ENCODE assay signal across 10 cellular contexts in the genomic region with DNA sequence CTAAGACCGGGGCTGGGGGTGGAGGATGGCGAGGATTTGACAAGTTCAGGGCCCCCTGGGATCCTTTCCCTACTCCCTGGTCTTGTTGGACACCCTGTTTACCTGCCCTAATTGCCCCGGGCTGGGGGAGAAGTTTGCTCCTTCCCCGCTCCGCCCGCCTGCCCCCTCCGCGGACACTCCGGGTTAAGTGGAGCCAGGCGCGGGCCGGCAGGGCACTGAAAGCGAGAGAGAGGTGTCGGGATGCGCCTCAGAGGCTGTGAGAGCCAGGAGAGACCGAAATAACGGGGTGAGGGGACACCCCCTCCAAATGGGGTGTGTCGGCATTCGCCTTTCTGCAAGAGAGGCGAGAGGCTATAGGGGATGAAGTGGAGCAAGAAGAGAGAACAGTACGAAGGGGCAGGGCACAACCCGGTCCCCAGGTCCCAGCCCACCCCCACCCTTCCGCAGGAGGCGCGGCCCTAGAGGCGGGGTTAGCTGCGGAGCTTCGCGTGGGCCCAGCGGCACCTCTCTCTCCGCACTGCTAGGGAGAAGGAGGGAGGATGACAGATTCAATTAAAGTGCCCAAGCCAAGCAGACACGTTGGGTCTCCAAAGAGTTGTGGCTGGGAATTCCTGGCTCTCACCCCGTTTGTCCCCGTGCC. TPM values are rescaled to one million over a fixed set of nuclear protein-coding genes. Genes with fewer than 3 reads are reported as not detected.
DNase-seq lines count a peak whose midpoint lies in the region; ATAC-seq and TF ChIP-seq lines count a peak whose summit lies in the region.
"Had no signal": no experiment of that assay in that cellular context is flagged by ENCODE, and none has a peak within 500 bp of the region (broad histone marks: within the 10 kb centered on the region; RNA-seq: fewer than 3 reads in every experiment).

No MANE protein-coding gene starts in this region.

- no peaks in the 10 kb centered on the region for H4K20me1 ChIP-seq in OCI-LY1 (ENCODE audit: insufficient read depth, low read length)

- in situ Hi-C loops in GM13977 (cut with MboI; ENCODE audit: low pct_unique_long_range_greater_than_20kb, low sequenced_read_pairs, unreplicated experiment): no loop called here

- H3K27me3 Mint-ChIP-seq in endothelial cell (ENCODE audit: unreplicated experiment): peaks cover 42% of the 10 kb centered on the region

- H3K4me1 Mint-ChIP-seq in endothelial cell (ENCODE audit: unreplicated experiment): peaks cover 31% of the 10 kb centered on the region

- H3K4me3 Mint-ChIP-seq in endothelial cell (ENCODE audit: unreplicated experiment): no peak overlapping the region

- peaks cover 12% of the 10 kb centered on the region for H3K36me3 Mint-ChIP-seq in endothelial cell (ENCODE audit: low read depth, unreplicated experiment)

- ATAC-seq in HG03460 (IDR thresholded peaks at IDR 0.05; ENCODE audit: unreplicated experiment): no peak

- H3K9me3 ChIP-seq in OCI-LY1 (ENCODE audit: low read length): no peaks in the 10 kb centered on the region

- no peaks in the 10 kb centered on the region for H3K9me2 ChIP-seq in OCI-LY1 (ENCODE audit: low read depth, low read length)

- peak overlapping the region; percentile 52 for H3K4me3 ChIP-seq in OCI-LY1 (ENCODE audit: low read depth, low read length, poor library complexity, severe bottlenecking)
- peak overlapping the region; percentile 29 for H3K4me3 ChIP-seq in rectal smooth muscle tissue (ENCODE audit: low read length)

- peaks cover 6% of the 10 kb centered on the region; the same call in 1 of the 2 replicates for H3K27me3 ChIP-seq in OCI-LY1 (ENCODE audit: insufficient read depth, low read length)
- peaks cover 33% of the 10 kb centered on the region for H3K27me3 ChIP-seq in rectal smooth muscle tissue (ENCODE audit: control insufficient read depth, insufficient read depth, low read length)

- H3F3A ChIP-seq in OCI-LY1 (ENCODE audit: insufficient read depth, low read length): no peaks in the 10 kb centered on the region

- DNase-seq in NCI-H748 (lab: John Stamatoyannopoulos, UW; ENCODE audit: unreplicated experiment): peak; percentile 33
- no peak for DNase-seq in NCI-H748 treated with DMSO at 0.1 percent for 48 hours (lab: John Stamatoyannopoulos, UW)
- DNase-seq in endothelial cell (ENCODE audit: low spot score): no peak
- DNase-seq in RPMI8226: no peak
- no peak for DNase-seq in GM13977 (ENCODE audit: low spot score)
- DNase-seq: NCI-H1436 treated with DMSO at 0.1 percent for 48 hours had no signal

- peak overlapping the region; percentile 48 for H3K27ac Mint-ChIP-seq in endothelial cell (ENCODE audit: unreplicated experiment)

- H3K9me3 Mint-ChIP-seq in endothelial cell (ENCODE audit: unreplicated experiment): no peaks in the 10 kb centered on the region

- no peaks in the 10 kb centered on the region for H3K36me3 ChIP-seq in OCI-LY1 (ENCODE audit: insufficient read depth, low read length)
- no peaks in the 10 kb centered on the region for H3K36me3 ChIP-seq in rectal smooth muscle tissue (ENCODE audit: control insufficient read depth, insufficient read depth, low read length)

- peaks cover 63% of the 10 kb centered on the region for H3K4me1 ChIP-seq in OCI-LY1 (ENCODE audit: insufficient read depth, low read length, severe bottlenecking)
- peaks cover 17% of the 10 kb centered on the region for H3K4me1 ChIP-seq in rectal smooth muscle tissue (ENCODE audit: control insufficient read depth, insufficient read depth, low read length)

- TF ChIP-seq CTCF in OCI-LY1 (IDR thresholded peaks at IDR 0.05; ENCODE audit: low read length) (no peak), endothelial cell (IDR thresholded peaks at IDR 0.05; ENCODE audit: unreplicated experiment) (no peak), GM13977 (IDR thresholded peaks at IDR 0.05; ENCODE audit: extremely low read depth, insufficient read depth, missing control alignments) (no peak)

- no peak overlapping the region; the same call in 1 of the 2 replicates for H3K9ac ChIP-seq in OCI-LY1 (ENCODE audit: low read length)
- no peak overlapping the region for H3K9ac ChIP-seq in rectal smooth muscle tissue (ENCODE audit: low read length)

- H3K79me2 ChIP-seq in OCI-LY1 (ENCODE audit: insufficient read depth, low read length): no peaks in the 10 kb centered on the region

- H2AFZ ChIP-seq in OCI-LY1 (ENCODE audit: low read length): no peak overlapping the region

- H3K27ac ChIP-seq in OCI-LY1 (ENCODE audit: low read depth, low read length, poor library complexity, severe bottlenecking) (no peak overlapping the region), rectal smooth muscle tissue (ENCODE audit: low read depth, low read length) (no peak overlapping the region)

- H3K4me2 ChIP-seq in OCI-LY1 (ENCODE audit: low read length): peak overlapping the region; percentile 59

RNA-seq across cellular contexts. Expression of a gene that starts 3.8 kb away (rescaled TPM):
- 9.6 TPM for total RNA-seq in endothelial cell (ENCODE audit: unreplicated experiment)

RNA-seq across cellular contexts. Expression of a gene that starts 18.9 kb away (rescaled TPM):
- total RNA-seq in endothelial cell (ENCODE audit: unreplicated experiment): 25.2 TPM

RNA-seq across cellular contexts. Expression of a gene that starts 31.3 kb away (rescaled TPM):
- total RNA-seq in endothelial cell (ENCODE audit: unreplicated experiment): 382 TPM

RNA-seq across cellular contexts. Expression of a gene that starts 45.3 kb away (rescaled TPM):
- total RNA-seq in endothelial cell (ENCODE audit: unreplicated experiment): 413 TPM

RNA-seq across cellular contexts. Expression of a gene that starts 48.8 kb away (rescaled TPM):
- total RNA-seq in endothelial cell (ENCODE audit: unreplicated experiment): not detected
- total RNA-seq: skeletal muscle tissue had no signal
